In genomic region chr17:42750730-42751356, GRCh38 we compare ENCODE assay signal across 1 cellular context.
TF ChIP-seq lines count a peak whose summit lies in the region.

No MANE protein-coding gene starts in this region.

TF ChIP-seq in K562, 482 proteins besides CTCF, POLR2A, EP300 and RAD21 (continued from another document and continues in another):
- no peak for TF ChIP-seq MAX (CRISPR knock-in tag; IDR thresholded peaks at IDR 0.05)
- TF ChIP-seq MEIS2 (IDR thresholded peaks at IDR 0.05; ENCODE audit: partially characterized antibody) = peak; percentile 69
- no peak for TF ChIP-seq GABPB2 (CRISPR knock-in tag; conservative IDR thresholded peaks at IDR 0.05)
- TF ChIP-seq MEF2A (IDR thresholded peaks at IDR 0.05; ENCODE audit: control insufficient read depth, low read depth, low read length) = no peak; the same call in 1 of the 2 replicates
- TF ChIP-seq KAT7 (CRISPR knock-in tag; IDR thresholded peaks at IDR 0.05; ENCODE audit: borderline replicate concordance) = no peak
- TF ChIP-seq STAT5A (IDR thresholded peaks at IDR 0.05; ENCODE audit: borderline replicate concordance, low read length) = peak; percentile 85
- TF ChIP-seq HMGXB4 (CRISPR knock-in tag; IDR thresholded peaks at IDR 0.05) = no peak
- no peak for TF ChIP-seq BRD4 (IDR thresholded peaks at IDR 0.05)
- TF ChIP-seq BRCA1 (IDR thresholded peaks at IDR 0.05) = no peak
- no peak for TF ChIP-seq BRCA1 (CRISPR knock-in tag; IDR thresholded peaks at IDR 0.05)
- TF ChIP-seq HDAC1 (IDR thresholded peaks at IDR 0.05) = peak; percentile 61 to 99; a peak in 3 of 4 replicates
- TF ChIP-seq KLF13 (tag; IDR thresholded peaks at IDR 0.05; ENCODE audit: borderline replicate concordance, low read depth) = no peak
- no peak for TF ChIP-seq FOXA1 (IDR thresholded peaks at IDR 0.05; ENCODE audit: borderline replicate concordance)
- no peak for TF ChIP-seq SLC30A9 (CRISPR knock-in tag; IDR thresholded peaks at IDR 0.05)
- TF ChIP-seq ELF1 (tag; IDR thresholded peaks at IDR 0.05) = no peak
- TF ChIP-seq CCNT2 (IDR thresholded peaks at IDR 0.05; ENCODE audit: borderline replicate concordance, extremely low read depth, insufficient read length, low read depth, low read length) = peak; percentile 85
- 0 out of 2 replicates have a peak, but pooled peaks have one; percentile 61 for TF ChIP-seq CLOCK (CRISPR knock-in tag; IDR thresholded peaks at IDR 0.05; ENCODE audit: borderline replicate concordance)
- no peak for TF ChIP-seq KLF10 (CRISPR knock-in tag; IDR thresholded peaks at IDR 0.05)
- TF ChIP-seq ZNF707 (CRISPR knock-in tag; conservative IDR thresholded peaks at IDR 0.05) = no peak
- TF ChIP-seq UBTF (IDR thresholded peaks at IDR 0.05; ENCODE audit: borderline replicate concordance in 1 of 2, low read depth in 2 of 2, low read length in 2 of 2) = no peak
- TF ChIP-seq NFRKB (IDR thresholded peaks at IDR 0.05; ENCODE audit: low read depth) = no peak
- no peak for TF ChIP-seq ZNF778 (CRISPR knock-in tag; IDR thresholded peaks at IDR 0.05)
- TF ChIP-seq NFYB (IDR thresholded peaks at IDR 0.05; ENCODE audit: extremely low read depth, insufficient read length) = no peak
- TF ChIP-seq PKNOX1 (IDR thresholded peaks at IDR 0.05) = peak; percentile 89
- TF ChIP-seq SMAD3 (CRISPR knock-in tag; conservative IDR thresholded peaks at IDR 0.05) = 0 out of 2 replicates have a peak, but pooled peaks have one; percentile 47
- no peak for TF ChIP-seq HMG20B (CRISPR knock-in tag; IDR thresholded peaks at IDR 0.05)
- TF ChIP-seq SMARCB1 (IDR thresholded peaks at IDR 0.05; ENCODE audit: insufficient read length, low read depth) = no peak
- no peak for TF ChIP-seq ZNF197 (CRISPR knock-in tag; IDR thresholded peaks at IDR 0.05; ENCODE audit: low read depth)
- no peak for TF ChIP-seq ELK3 (CRISPR knock-in tag; IDR thresholded peaks at IDR 0.05)
- no peak for TF ChIP-seq ZNF584 (CRISPR knock-in tag; IDR thresholded peaks at IDR 0.05; ENCODE audit: low read depth)
- TF ChIP-seq ZHX1 (conservative IDR thresholded peaks at IDR 0.05; ENCODE audit: low read length) = no peak
- no peak for TF ChIP-seq CHD7 (IDR thresholded peaks at IDR 0.05; ENCODE audit: low read depth, low read length)
